ENCODE assay signal across 8 cellular contexts in the genomic region with DNA sequence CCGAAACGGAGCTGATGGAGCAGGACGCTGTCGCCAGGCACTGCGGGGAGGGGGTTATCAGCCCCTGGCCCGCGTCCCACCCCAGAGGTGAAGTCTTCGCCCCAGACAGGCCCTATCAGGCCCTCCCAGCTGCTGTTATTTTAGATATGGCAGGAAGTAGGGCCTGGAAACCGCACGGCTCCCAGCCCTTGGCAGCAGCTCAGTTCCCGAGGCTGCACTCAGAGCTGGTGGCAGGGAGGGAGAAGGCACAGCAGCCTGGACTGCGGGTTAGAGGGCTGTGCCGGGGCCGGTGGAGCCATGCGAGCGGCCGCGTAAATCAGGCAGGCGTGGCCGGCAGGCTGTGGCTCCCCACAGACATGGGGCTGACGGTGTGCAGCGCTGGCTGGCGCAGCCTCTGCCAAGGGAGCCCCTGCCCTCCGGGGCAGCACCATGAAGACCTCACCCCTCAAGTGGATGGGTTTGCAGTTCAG.
DNase-seq lines count a peak whose midpoint lies in the region; ATAC-seq, FAIRE-seq and TF ChIP-seq lines count a peak whose summit lies in the region.

No MANE protein-coding gene starts in this region.

- H3K36me3 Mint-ChIP-seq in stimulated activated naive CD8-positive, alpha-beta T cell treated with anti-CD3 and anti-CD28 coated beads, Interleukin-15, Interleukin-2, amounts not matched to agents 100 ng/mL and 50 ng/mL, for 24 hours (ENCODE audit: low read depth) = peaks cover 28% of the 10 kb centered on the region

- TF ChIP-seq CTCF in cardiac fibroblast (IDR thresholded peaks at IDR 0.05; ENCODE audit: low read depth, low read length) = no peak

- FAIRE-seq in GM12891 (lab: Jason Lieb, UNC) = no peak

- peak overlapping the region; percentile 75 for H3K4me3 Mint-ChIP-seq in stimulated activated naive CD8-positive, alpha-beta T cell treated with anti-CD3 and anti-CD28 coated beads, Interleukin-15, Interleukin-2, amounts not matched to agents 100 ng/mL and 50 ng/mL, for 24 hours

- peak overlapping the region; percentile 31 to 32 for H3K4me3 ChIP-seq in cardiac fibroblast (replicated peaks in 1 of 2; ENCODE audit: low read depth in 2 of 2, low read length in 2 of 2)

- DNase-seq in GM12891 (ENCODE audit: insufficient read length, low spot score) (no peak), NCI-H1092 treated with DMSO at 0.1 percent for 48 hours (lab: John Stamatoyannopoulos, UW) (peak; percentile 28), cardiac fibroblast (ENCODE audit: low read depth in 2 of 2) (peak; percentile 59 to 83), left lobe of liver (ENCODE audit: low spot score) (peak; percentile 68), NCI-H69 (lab: John Stamatoyannopoulos, UW) (no peak), cerebellar nuclear complex (lab: John Stamatoyannopoulos, UW) (no peak)

- no peak for TF ChIP-seq POLR2A in GM12891 (IDR thresholded peaks at IDR 0.05; ENCODE audit: low read depth, low read length)

- peaks cover 72% of the 10 kb centered on the region for H3K4me1 Mint-ChIP-seq in stimulated activated naive CD8-positive, alpha-beta T cell treated with anti-CD3 and anti-CD28 coated beads, Interleukin-15, Interleukin-2, amounts not matched to agents 100 ng/mL and 50 ng/mL, for 24 hours (ENCODE audit: low read depth)

- ATAC-seq in left lobe of liver = peak; percentile 78
- ATAC-seq in HG02571 (IDR thresholded peaks at IDR 0.05; ENCODE audit: unreplicated experiment) = no peak

- no peaks in the 10 kb centered on the region for H3K27me3 Mint-ChIP-seq in stimulated activated naive CD8-positive, alpha-beta T cell treated with anti-CD3 and anti-CD28 coated beads, Interleukin-15, Interleukin-2, amounts not matched to agents 100 ng/mL and 50 ng/mL, for 24 hours

- peak overlapping the region; percentile 84 for H3K27ac Mint-ChIP-seq in stimulated activated naive CD8-positive, alpha-beta T cell treated with anti-CD3 and anti-CD28 coated beads, Interleukin-15, Interleukin-2, amounts not matched to agents 100 ng/mL and 50 ng/mL, for 24 hours

- H3K9me3 Mint-ChIP-seq in stimulated activated naive CD8-positive, alpha-beta T cell treated with anti-CD3 and anti-CD28 coated beads, Interleukin-15, Interleukin-2, amounts not matched to agents 100 ng/mL and 50 ng/mL, for 24 hours = no peaks in the 10 kb centered on the region

TF ChIP-seq in GM12891, 5 proteins besides CTCF, POLR2A, EP300 and RAD21:
- TF ChIP-seq PAX5 (IDR thresholded peaks at IDR 0.05; ENCODE audit: insufficient read depth, low read length, severe bottlenecking) (peak; percentile 84), POLR2AphosphoS5 (IDR thresholded peaks at IDR 0.05; ENCODE audit: low read depth, low read length) (no peak)

Comparison
In these comparisons a context has a peak if more than half of its experiments do, and no peak if none do; other contexts are left out.
1. DNase-seq: peak in NCI-H1092 treated with DMSO at 0.1 percent for 48 hours (single experiment), cardiac fibroblast (2 of 2) and left lobe of liver (single experiment); none in GM12891 (single experiment), NCI-H69 (single experiment) and cerebellar nuclear complex (0 of 2).